ENCODE assay signal across 8 cellular contexts in the genomic region with DNA sequence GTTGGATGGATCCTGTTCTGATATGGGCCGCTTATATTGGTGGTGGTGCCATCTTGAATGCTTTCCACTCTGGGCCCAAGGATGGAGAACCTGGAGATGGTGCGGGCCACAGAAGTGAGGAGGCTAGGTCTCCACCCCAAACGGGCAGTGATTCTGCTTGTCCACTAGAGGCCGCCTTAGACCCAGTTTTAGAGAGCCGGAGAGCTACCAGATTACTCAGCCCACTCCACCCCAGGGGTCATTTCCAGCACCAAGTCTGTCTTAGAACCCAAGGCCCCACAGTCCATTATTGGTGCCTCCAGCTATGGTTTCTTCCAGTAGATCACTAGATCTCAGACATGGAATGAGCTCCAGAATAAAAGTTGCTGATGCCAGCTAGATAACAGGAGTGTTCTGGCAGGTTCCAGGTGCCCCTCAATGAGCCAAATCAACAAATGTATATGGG. TPM values are rescaled to one million over a fixed set of nuclear protein-coding genes. Genes with fewer than 3 reads are reported as not detected.
DNase-seq lines count a peak whose midpoint lies in the region; ATAC-seq lines count a peak whose summit lies in the region.

No MANE protein-coding gene starts in this region.

- 6 to 7% methylated on average over 4 to 5 of the region's 5 CpGs for WGBS in mesodermal cell (ENCODE audit: insufficient coverage in 2 of 2), 2 experiments

- no peak overlapping the region for H3K4me3 ChIP-seq in effector memory CD4-positive, alpha-beta T cell (ENCODE audit: insufficient read depth, low read depth, low read length, poor library complexity, severe bottlenecking)
- H3K4me3 ChIP-seq in mesodermal cell (ENCODE audit: extremely low read depth, insufficient read depth, low read length, poor library complexity, severe bottlenecking): no peak overlapping the region

- H3K4me1 Mint-ChIP-seq in activated CD4-positive, alpha-beta memory T cell treated with anti-CD3 and anti-CD28 coated beads, Interleukin-2, amount 10 ng/mL, durations not matched to agents 7 days and 5 days: peaks cover 16% of the 10 kb centered on the region

- no peak overlapping the region for H3K4me3 Mint-ChIP-seq in activated CD4-positive, alpha-beta memory T cell treated with anti-CD3 and anti-CD28 coated beads, Interleukin-2, amount 10 ng/mL, durations not matched to agents 7 days and 5 days

- no peaks in the 10 kb centered on the region for H3K4me1 ChIP-seq in effector memory CD4-positive, alpha-beta T cell (ENCODE audit: control insufficient read depth, insufficient read depth, low read length, poor library complexity, severe bottlenecking)
- H3K4me1 ChIP-seq in mesodermal cell (ENCODE audit: control insufficient read depth, insufficient read depth, low read length, poor library complexity, severe bottlenecking): peaks cover 34% of the 10 kb centered on the region

- CTCF ChIA-PET in activated CD4-positive, alpha-beta memory T cell treated with anti-CD3 and anti-CD28 coated beads, Interleukin-2, amount 10 ng/mL, durations not matched to agents 7 days and 5 days (lab: Charles Lee): interaction anchor here (0.7 to 16.3 kb wide), 55 partner anchors 8 to 358 kb away, joined by 3 to 415 read pairs (median 4); partner anchors contain the start of gene VCL

- H3K27me3 Mint-ChIP-seq in activated CD4-positive, alpha-beta memory T cell treated with anti-CD3 and anti-CD28 coated beads, Interleukin-2, amount 10 ng/mL, durations not matched to agents 7 days and 5 days: no peaks in the 10 kb centered on the region

- H3K27me3 ChIP-seq in effector memory CD4-positive, alpha-beta T cell (replicated peaks; ENCODE audit: control insufficient read depth, insufficient read depth, low read length, poor library complexity, severe bottlenecking): no peaks in the 10 kb centered on the region

- POLR2A ChIA-PET in activated CD4-positive, alpha-beta memory T cell treated with anti-CD3 and anti-CD28 coated beads, Interleukin-2, amount 10 ng/mL, durations not matched to agents 7 days and 5 days (lab: Charles Lee): interaction anchor here (0.7 to 3.6 kb wide), 8 partner anchors 24 to 170 kb away, joined by 3 to 26 read pairs (median 4); partner anchors contain the start of gene PLAU

- H3K36me3 Mint-ChIP-seq in activated CD4-positive, alpha-beta memory T cell treated with anti-CD3 and anti-CD28 coated beads, Interleukin-2, amount 10 ng/mL, durations not matched to agents 7 days and 5 days (ENCODE audit: low read depth): no peaks in the 10 kb centered on the region

- H3K9me3 Mint-ChIP-seq in activated CD4-positive, alpha-beta memory T cell treated with anti-CD3 and anti-CD28 coated beads, Interleukin-2, amount 10 ng/mL, durations not matched to agents 7 days and 5 days: no peaks in the 10 kb centered on the region

- H3K9me3 ChIP-seq in effector memory CD4-positive, alpha-beta T cell (ENCODE audit: control insufficient read depth, low read length): no peaks in the 10 kb centered on the region
- no peaks in the 10 kb centered on the region for H3K9me3 ChIP-seq in mesodermal cell (ENCODE audit: control insufficient read depth, low read length)

- H3K36me3 ChIP-seq in effector memory CD4-positive, alpha-beta T cell (ENCODE audit: control insufficient read depth, insufficient read depth, low read length): no peaks in the 10 kb centered on the region
- no peaks in the 10 kb centered on the region for H3K36me3 ChIP-seq in mesodermal cell (ENCODE audit: control insufficient read depth, insufficient read depth, low read length)

- ATAC-seq in HG02840 (IDR thresholded peaks at IDR 0.05; ENCODE audit: low FRiP score, unreplicated experiment): peak; percentile 57

- DNase-seq in DMS79 treated with DMSO at 0.1 percent for 48 hours (lab: John Stamatoyannopoulos, UW) (peak; percentile 28), DMS79 (lab: John Stamatoyannopoulos, UW) (no peak), NCI-H748 (lab: John Stamatoyannopoulos, UW; ENCODE audit: unreplicated experiment) (peak; percentile 57)
- DNase-seq in activated CD4-positive, alpha-beta memory T cell treated with anti-CD3 and anti-CD28 coated beads, Interleukin-2, amount 10 ng/mL, durations not matched to agents 7 days and 5 days: peak; percentile 74
- peak; percentile 33 to 60 (median 43) for DNase-seq in effector memory CD4-positive, alpha-beta T cell
- peak; percentile 41 for DNase-seq in stimulated activated CD8-positive, alpha-beta memory T cell treated with anti-CD3 and anti-CD28 coated beads, Interleukin-12 subunit alpha, Interleukin-12 subunit beta, amount 100 ng/mL, for 4 hours (ENCODE audit: low read depth)

- no peak overlapping the region for H3K27ac ChIP-seq in effector memory CD4-positive, alpha-beta T cell (ENCODE audit: insufficient read depth, low read length, poor library complexity, severe bottlenecking)
- peak overlapping the region; percentile 86 for H3K27ac ChIP-seq in mesodermal cell (ENCODE audit: low read depth, low read length, severe bottlenecking)

- H3K27ac Mint-ChIP-seq in activated CD4-positive, alpha-beta memory T cell treated with anti-CD3 and anti-CD28 coated beads, Interleukin-2, amount 10 ng/mL, durations not matched to agents 7 days and 5 days: no peak overlapping the region

RNA-seq across cellular contexts. Expression of gene CAMK2G, which starts 11.8 kb away (rescaled TPM):
- 10 to 100 TPM; 46.4 to 48.5 TPM for total RNA-seq in activated CD4-positive, alpha-beta memory T cell treated with anti-CD3 and anti-CD28 coated beads, Interleukin-2, amount 10 ng/mL, durations not matched to agents 7 days and 5 days
- polyA plus RNA-seq in mesodermal cell (2013, experiment 1 of 2): 24.4 TPM
- 24.9 TPM for polyA plus RNA-seq in mesodermal cell (2013, experiment 2 of 2)

RNA-seq across cellular contexts. Expression of gene PLAU, which starts 24.8 kb away (rescaled TPM):
- 1 to 10 TPM; 3.0 to 5.3 TPM for total RNA-seq in activated CD4-positive, alpha-beta memory T cell treated with anti-CD3 and anti-CD28 coated beads, Interleukin-2, amount 10 ng/mL, durations not matched to agents 7 days and 5 days
- 125 TPM for polyA plus RNA-seq in mesodermal cell (2013, experiment 1 of 2)
- polyA plus RNA-seq in mesodermal cell (2013, experiment 2 of 2): 104 TPM
